34 cellular contexts compared by ENCODE assay signal in the genomic region with DNA sequence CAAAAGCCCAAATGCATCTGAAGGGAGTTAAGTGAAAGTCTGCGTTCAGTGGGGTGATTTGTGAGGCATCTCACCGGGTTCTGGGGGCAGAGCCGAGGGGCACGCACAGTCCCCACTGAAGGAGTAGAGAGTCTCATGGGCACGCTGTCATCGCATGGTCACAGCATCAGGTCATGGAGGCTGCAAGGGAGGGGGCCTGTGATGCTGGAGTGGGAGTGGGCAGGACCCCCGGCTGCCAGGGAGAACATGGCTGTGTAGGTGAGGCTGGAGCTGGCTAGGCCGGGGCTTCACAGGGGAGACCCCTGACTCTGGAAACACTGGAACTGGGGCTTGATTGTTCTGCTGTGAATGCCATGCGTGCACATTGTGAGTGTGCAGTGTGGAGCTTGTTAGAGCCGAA.
"Had no signal": no experiment of that assay in that cellular context is flagged by ENCODE, and none has a peak within 500 bp of the region (broad histone marks: within the 10 kb centered on the region; RNA-seq: fewer than 3 reads in every experiment).

No MANE protein-coding gene starts in this region.

- H3K36me3 ChIP-seq: MG63 had no signal

- H3K4me3 ChIP-seq: MG63 had no signal

- H3K9me3 ChIP-seq: MG63 had no signal

- DNase-seq: Karpas-422, Kasumi-1, MG63, MM.1S, MV-4-11, NCI-H1048, NCI-H1092, NCI-H1092 treated with DMSO at 0.1 percent for 48 hours, NCI-H1105, NCI-H1105 treated with DMSO at 0.1 percent for 48 hours, NCI-H1417, NCI-H1417 treated with DMSO at 0.1 percent for 48 hours, NCI-H1436, NCI-H1436 treated with DMSO at 0.1 percent for 48 hours, NCI-H146, NCI-H1694, NCI-H1694 treated with DMSO at 0.1 percent for 48 hours, NCI-H187, NCI-H187 treated with DMSO at 0.1 percent for 48 hours, NCI-H1930, NCI-H2029, NCI-H2029 treated with DMSO at 0.1 percent for 48 hours, NCI-H2081, NCI-H2081 treated with DMSO at 0.1 percent for 48 hours, NCI-H2107, NCI-H2171, NCI-H2171 treated with DMSO at 0.1 percent for 48 hours, NCI-H2227 treated with DMSO at 0.1 percent for 48 hours, NCI-H226, NCI-H345, NCI-H446, NCI-H446 treated with DMSO at 0.1 percent for 48 hours, NCI-H510A, NCI-H510A treated with DMSO at 0.1 percent for 48 hours had no signal
